In genomic region chrX:9279271-9279596, GRCh38 we compare ENCODE assay signal across 9 cellular contexts.
A peak's percentile ranks its signal among the peaks of the same experiment; 100 is the strongest.
DNase-seq lines count a peak whose midpoint lies in the region; ATAC-seq and TF ChIP-seq lines count a peak whose summit lies in the region.
"Had no signal": no experiment of that assay in that cellular context is flagged by ENCODE, and none has a peak within 500 bp of the region (broad histone marks: within the 10 kb centered on the region; RNA-seq: fewer than 3 reads in every experiment).

No MANE protein-coding gene starts in this region.

- H3K4me2 ChIP-seq in neural progenitor cell (no peak overlapping the region), Karpas-422 (ENCODE audit: low read depth, low read length, poor library complexity, severe bottlenecking) (no peak overlapping the region)

- H2AFZ ChIP-seq in neural progenitor cell (replicated peaks) = peak overlapping the region; percentile 50
- no peak overlapping the region for H2AFZ ChIP-seq in Karpas-422 (ENCODE audit: low read length)

- H3K9me3 ChIP-seq in adipocyte (ENCODE audit: control insufficient read depth, low read length) (no peaks in the 10 kb centered on the region), neural progenitor cell (ENCODE audit: low read depth) (peaks cover 3% of the 10 kb centered on the region), Karpas-422 (ENCODE audit: low read length) (no peaks in the 10 kb centered on the region)

- peaks cover 13% of the 10 kb centered on the region for H3K4me1 Mint-ChIP-seq in neural progenitor cell

- H3K27ac Mint-ChIP-seq in neural progenitor cell = no peak overlapping the region

- H3F3A ChIP-seq in neural progenitor cell (ENCODE audit: low read depth) = no peaks in the 10 kb centered on the region

- no peak overlapping the region for H3K27ac ChIP-seq in neural progenitor cell
- H3K27ac ChIP-seq in Karpas-422 (ENCODE audit: low read length) = no peak overlapping the region

- H3K79me2 ChIP-seq in neural progenitor cell (ENCODE audit: low read depth) = no peaks in the 10 kb centered on the region
- no peaks in the 10 kb centered on the region for H3K79me2 ChIP-seq in Karpas-422 (ENCODE audit: low read length)

- ATAC-seq in HG02678 (IDR thresholded peaks at IDR 0.05; ENCODE audit: unreplicated experiment) (peak; percentile 48), HG03457 (IDR thresholded peaks at IDR 0.05; ENCODE audit: unreplicated experiment) (no peak)

- no peaks in the 10 kb centered on the region for H3K36me3 ChIP-seq in adipocyte (ENCODE audit: control insufficient read depth, insufficient read depth, low read length, severe bottlenecking)
- H3K36me3 ChIP-seq in neural progenitor cell = no peaks in the 10 kb centered on the region
- H3K36me3 ChIP-seq in Karpas-422 (ENCODE audit: insufficient read depth, low read length) = no peaks in the 10 kb centered on the region

- H3K9ac ChIP-seq in adipocyte (ENCODE audit: low read length) (peak overlapping the region; percentile 8), neural progenitor cell (no peak overlapping the region), Karpas-422 (ENCODE audit: low read length) (no peak overlapping the region)

- H3K9me2 ChIP-seq in Karpas-422 (replicated peaks; ENCODE audit: insufficient read depth, low read length) = no peaks in the 10 kb centered on the region

- H3K27me3 ChIP-seq in adipocyte (replicated peaks; ENCODE audit: control insufficient read depth, insufficient read depth, low read length) (peaks cover 3% of the 10 kb centered on the region), neural progenitor cell (no peaks in the 10 kb centered on the region), Karpas-422 (ENCODE audit: low read length) (no peaks in the 10 kb centered on the region)

- DNase-seq in GM03348 (ENCODE audit: low spot score) (peak; percentile 19), adipocyte (ENCODE audit: low read depth) (peak; percentile 60), neural progenitor cell (ENCODE audit: low spot score) (no peak), Karpas-422 (no peak), NCI-H1417 treated with DMSO at 0.1 percent for 48 hours (lab: John Stamatoyannopoulos, UW) (no peak)
- DNase-seq: NCI-H446 treated with DMSO at 0.1 percent for 48 hours, T-helper 9 cell had no signal

- peaks cover 4% of the 10 kb centered on the region for H3K27me3 Mint-ChIP-seq in neural progenitor cell (ENCODE audit: insufficient read depth, low read depth)

- H4K20me1 ChIP-seq in neural progenitor cell (ENCODE audit: low read depth) (no peaks in the 10 kb centered on the region), Karpas-422 (ENCODE audit: insufficient read depth, low read depth, low read length) (no peaks in the 10 kb centered on the region)

- no peaks in the 10 kb centered on the region for H3K4me1 ChIP-seq in adipocyte (ENCODE audit: control insufficient read depth, insufficient read depth, low read length)
- H3K4me1 ChIP-seq in neural progenitor cell = peaks cover 6% of the 10 kb centered on the region
- peaks cover 3% of the 10 kb centered on the region for H3K4me1 ChIP-seq in Karpas-422 (ENCODE audit: low read length)

- H3K9me3 Mint-ChIP-seq in neural progenitor cell = peaks cover 3% of the 10 kb centered on the region

- H3K4me3 ChIP-seq in adipocyte (ENCODE audit: low read length) (peak overlapping the region; percentile 67), neural progenitor cell (no peak overlapping the region), Karpas-422 (ENCODE audit: low read length) (no peak overlapping the region)

- no peak overlapping the region for H3K4me3 Mint-ChIP-seq in neural progenitor cell

- TF ChIP-seq CTCF in neural progenitor cell (IDR thresholded peaks at IDR 0.05) = no peak

- H3K36me3 Mint-ChIP-seq in neural progenitor cell = no peaks in the 10 kb centered on the region

Comparison
In these comparisons a context has a peak if more than half of its experiments do, and no peak if none do; other contexts are left out.
1. DNase-seq: peak in GM03348 (single experiment) and adipocyte (single experiment); none in neural progenitor cell (single experiment), Karpas-422 (single experiment) and NCI-H1417 treated with DMSO at 0.1 percent for 48 hours (single experiment).